In genomic region chr16:88820335-88821025, GRCh38 we compare ENCODE assay signal across 29 cellular contexts.
"Had no signal": no experiment of that assay in that cellular context is flagged by ENCODE, and none has a peak within 500 bp of the region (broad histone marks: within the 10 kb centered on the region; RNA-seq: fewer than 3 reads in every experiment).

No MANE protein-coding gene starts in this region.

- H3K4me1 ChIP-seq: body of pancreas, esophagus muscularis mucosa, gastroesophageal sphincter had no signal

- H3K4me3 ChIP-seq: body of pancreas, esophagus muscularis mucosa, gastroesophageal sphincter had no signal

- DNase-seq: activated B cell treated with CpG ODN at 0.5 μM for 24 hours; activated CD4-positive, alpha-beta T cell treated with anti-CD3 and anti-CD28 coated beads for 48 hours; activated CD4-positive, alpha-beta T cell treated with anti-CD3 and anti-CD28 coated beads, Interleukin-2, amount 50 U/mL, for 1 hour; activated CD4-positive, alpha-beta T cell treated with anti-CD3 and anti-CD28 coated beads, Interleukin-2, amount 50 U/mL, for 48 hours; activated CD8-positive, alpha-beta memory T cell treated with anti-CD3 and anti-CD28 coated beads for 24 hours; activated CD8-positive, alpha-beta T cell treated with anti-CD3 and anti-CD28 coated beads for 36 hours; activated effector memory CD4-positive, alpha-beta T cell treated with Interleukin-2 at 50 U/mL for 16 hours; activated gamma-delta T cell treated with Interleukin-2 at 50 U/mL for 16 hours; activated naive CD4-positive, alpha-beta T cell treated with anti-CD3 and anti-CD28 coated beads, Interleukin-2, amount 50 U/mL, for 16 hours; activated naive CD4-positive, alpha-beta T cell treated with Interleukin-2 at 50 U/mL for 16 hours; activated T-cell treated with anti-CD3 and anti-CD28 coated beads, Interleukin-2, amount 50 U/mL, for 4 hours; amygdala; aorta; body of pancreas; caudate nucleus; cortex of kidney; dermis blood vessel endothelial cell; effector CD4-positive, alpha-beta T cell; effector memory CD8-positive, alpha-beta T cell; erythroblast; foreskin melanocyte; T-helper 1 cell; T-helper 17 cell; T1000; WERI-Rb-1 had no signal

- ATAC-seq: activated CD4-positive, CD25-positive, alpha-beta regulatory T cell treated with anti-CD3 and anti-CD28 coated beads, Interleukin-2, amount 50 U/mL, for 24 hours; activated CD8-positive, alpha-beta T cell treated with anti-CD3 and anti-CD28 coated beads for 36 hours; activated T-cell treated with anti-CD3 and anti-CD28 coated beads, Interleukin-2, amount 50 U/mL, for 4 hours; activated T-helper 17 cell treated with anti-CD3 and anti-CD28 coated beads, Interleukin-2, amount 50 U/mL, for 72 hours; body of pancreas; effector memory CD8-positive, alpha-beta T cell; gastroesophageal sphincter; T-helper 17 cell had no signal

- H3K27me3 ChIP-seq: body of pancreas, esophagus muscularis mucosa, gastroesophageal sphincter had no signal

- H3K27ac ChIP-seq: body of pancreas, esophagus muscularis mucosa, gastroesophageal sphincter, WERI-Rb-1 had no signal

- H3K36me3 ChIP-seq: WERI-Rb-1 had no signal

- H3K9me3 ChIP-seq: body of pancreas, esophagus muscularis mucosa, gastroesophageal sphincter had no signal
